8 cellular contexts compared by ENCODE assay signal in the genomic region with DNA sequence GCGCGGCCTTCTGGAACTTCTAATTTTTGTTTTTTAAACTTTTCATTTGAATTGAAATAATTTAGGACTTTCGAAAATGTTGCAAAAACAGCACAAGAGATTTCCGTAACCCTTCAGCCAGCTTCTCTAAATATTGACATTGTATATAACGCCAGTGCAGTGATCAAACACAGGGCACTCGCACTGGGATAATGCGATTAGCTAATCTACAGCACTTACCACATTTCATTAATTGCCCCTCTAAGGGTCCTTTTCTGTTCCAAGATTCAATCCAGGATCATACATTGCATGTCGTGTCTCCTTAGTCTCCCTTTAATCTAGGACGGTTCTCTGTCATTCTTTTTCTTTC. TPM values are rescaled to one million over a fixed set of nuclear protein-coding genes. Genes with fewer than 3 reads are reported as not detected.
A peak's percentile ranks its signal among the peaks of the same experiment; 100 is the strongest.
DNase-seq lines count a peak whose midpoint lies in the region; ATAC-seq and TF ChIP-seq lines count a peak whose summit lies in the region.

No MANE protein-coding gene starts in this region.

- peaks cover 40% of the 10 kb centered on the region for H3K27me3 Mint-ChIP-seq in activated T-cell treated with anti-CD3 and anti-CD28 coated beads, Interleukin-2, amount 50 U/mL, for 72 hours (ENCODE audit: low read depth)
- H3K27me3 Mint-ChIP-seq in activated naive CD8-positive, alpha-beta T cell: peaks cover 8% of the 10 kb centered on the region
- peaks cover 58% of the 10 kb centered on the region for H3K27me3 Mint-ChIP-seq in type B pancreatic cell

- H3K36me3 Mint-ChIP-seq in activated T-cell treated with anti-CD3 and anti-CD28 coated beads, Interleukin-2, amount 50 U/mL, for 72 hours (ENCODE audit: insufficient read depth in 2 of 2): peaks cover 7 to 9% of the 10 kb centered on the region in 2 donors
- peaks cover 5% of the 10 kb centered on the region for H3K36me3 Mint-ChIP-seq in activated naive CD8-positive, alpha-beta T cell
- H3K36me3 Mint-ChIP-seq in type B pancreatic cell: peaks cover 4% of the 10 kb centered on the region

- peaks cover 27% of the 10 kb centered on the region for H3K4me1 Mint-ChIP-seq in activated T-cell treated with anti-CD3 and anti-CD28 coated beads, Interleukin-2, amount 50 U/mL, for 72 hours (ENCODE audit: low read depth)
- H3K4me1 Mint-ChIP-seq in activated naive CD8-positive, alpha-beta T cell (ENCODE audit: low read depth): peaks cover 29% of the 10 kb centered on the region
- H3K4me1 Mint-ChIP-seq in type B pancreatic cell (ENCODE audit: unreplicated experiment): peaks cover 12% of the 10 kb centered on the region

- no peak for DNase-seq in activated T-cell treated with anti-CD3 and anti-CD28 coated beads, Interleukin-2, amount 50 U/mL, for 72 hours
- no peak for DNase-seq in activated T-cell treated with anti-CD3 and anti-CD28 coated beads, Interleukin-2, amount 50 U/mL, for 48 hours
- no peak for DNase-seq in left lobe of liver (ENCODE audit: low spot score)
- DNase-seq in type B pancreatic cell (ENCODE audit: extremely low spot score, unreplicated experiment): no peak
- DNase-seq in cerebellar cortex (ENCODE audit: low spot score): no peak
- DNase-seq in SHP77 (lab: John Stamatoyannopoulos, UW): no peak

- peak overlapping the region; percentile 76 to 80 for H3K4me3 Mint-ChIP-seq in activated T-cell treated with anti-CD3 and anti-CD28 coated beads, Interleukin-2, amount 50 U/mL, for 72 hours
- peak overlapping the region; percentile 87 for H3K4me3 Mint-ChIP-seq in activated naive CD8-positive, alpha-beta T cell
- peak overlapping the region; percentile 79 for H3K4me3 Mint-ChIP-seq in type B pancreatic cell

- ATAC-seq in activated T-cell treated with anti-CD3 and anti-CD28 coated beads, Interleukin-2, amount 50 U/mL, for 72 hours (replicated peaks in 1 of 2): no peak
- ATAC-seq in left lobe of liver (peak; percentile 57), HG03460 (IDR thresholded peaks at IDR 0.05; ENCODE audit: unreplicated experiment) (no peak)

- peak overlapping the region; percentile 61 for H3K27ac Mint-ChIP-seq in activated T-cell treated with anti-CD3 and anti-CD28 coated beads, Interleukin-2, amount 50 U/mL, for 72 hours
- H3K27ac Mint-ChIP-seq in activated naive CD8-positive, alpha-beta T cell: peak overlapping the region; percentile 64
- peak overlapping the region; percentile 42 for H3K27ac Mint-ChIP-seq in type B pancreatic cell

- no peak for TF ChIP-seq CTCF in type B pancreatic cell (conservative IDR thresholded peaks at IDR 0.05)

- no peaks in the 10 kb centered on the region for H3K9me3 Mint-ChIP-seq in activated T-cell treated with anti-CD3 and anti-CD28 coated beads, Interleukin-2, amount 50 U/mL, for 72 hours
- H3K9me3 Mint-ChIP-seq in activated naive CD8-positive, alpha-beta T cell (ENCODE audit: low read depth): no peaks in the 10 kb centered on the region
- H3K9me3 Mint-ChIP-seq in type B pancreatic cell: no peaks in the 10 kb centered on the region

RNA-seq across cellular contexts. Expression of gene CD302, which starts 0.3 kb away (rescaled TPM):
- total RNA-seq in activated T-cell treated with anti-CD3 and anti-CD28 coated beads, Interleukin-2, amount 50 U/mL, for 72 hours: under 1 TPM; 0.72 to 0.88 TPM
- total RNA-seq in left lobe of liver (98.8 TPM), type B pancreatic cell (ENCODE audit: low replicate concordance) (4.2 and 4.7 TPM in 2 replicates)

Comparison
In these comparisons a context has a peak if more than half of its experiments do, and no peak if none do; other contexts are left out.
1. RNA of gene CD302, which starts 0.3 kb away (total RNA-seq): 98.8 TPM in left lobe of liver (single experiment); 4.2 to 4.7 TPM in type B pancreatic cell and 0.72 to 0.88 TPM in activated T-cell treated with anti-CD3 and anti-CD28 coated beads, Interleukin-2, amount 50 U/mL, for 72 hours; every median in the first group is over 10 times any median in the second.
2. Peak in every context shown above with its lines, with median percentiles within 50 percentile points of each other: H3K27ac Mint-ChIP-seq and H3K4me3 Mint-ChIP-seq.